8 cellular contexts compared by ENCODE assay signal in the genomic region with DNA sequence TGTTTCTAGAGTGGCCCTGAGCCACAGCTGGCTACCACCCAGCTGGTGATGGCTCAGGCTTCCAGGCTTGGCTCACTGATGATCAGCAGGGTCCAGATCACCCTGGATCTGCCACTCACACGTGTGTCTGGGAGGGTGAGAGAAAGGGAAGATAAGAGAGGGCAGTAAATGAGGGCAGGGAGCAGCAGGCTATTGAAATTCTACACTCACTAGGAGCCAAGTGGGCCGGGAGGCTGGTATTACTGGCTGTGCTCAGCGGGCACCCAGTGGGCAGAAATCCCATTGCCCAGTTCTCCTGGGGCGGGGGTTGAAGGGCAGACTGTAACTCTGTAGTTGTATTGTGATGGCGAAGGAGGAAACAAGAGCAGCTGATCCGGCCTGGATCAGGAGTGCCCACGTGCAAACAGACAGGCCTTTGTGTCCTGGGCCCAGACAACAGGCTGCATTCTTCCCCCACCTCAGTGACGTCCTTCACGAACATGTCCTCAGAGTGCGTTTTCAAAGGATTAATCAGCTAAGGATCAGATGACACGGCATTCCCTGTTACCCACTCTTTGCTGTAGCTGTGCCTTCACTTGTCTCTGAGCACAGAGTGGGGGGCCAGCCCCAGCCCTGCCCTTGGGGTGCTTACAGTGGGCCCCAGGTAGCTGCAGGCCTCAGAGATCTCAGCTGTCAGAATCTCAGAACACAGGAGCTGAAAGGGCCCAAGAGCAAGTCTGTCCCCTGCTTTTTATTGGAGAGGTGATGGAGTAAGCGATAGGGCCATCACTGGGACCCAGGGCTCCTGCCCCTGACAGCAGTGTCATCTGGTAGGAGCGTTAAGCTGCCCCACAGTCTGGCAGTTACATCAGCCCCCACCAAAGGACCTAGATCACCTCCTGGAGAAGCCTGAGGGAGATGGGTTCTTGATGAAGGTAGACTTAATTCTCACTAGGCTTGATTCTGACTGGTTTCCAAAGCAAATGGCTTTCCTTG.
A peak's percentile ranks its signal among the peaks of the same experiment; 100 is the strongest.
DNase-seq lines count a peak whose midpoint lies in the region; ATAC-seq and TF ChIP-seq lines count a peak whose summit lies in the region.

No MANE protein-coding gene starts in this region.

- no peak overlapping the region for H3K23ac ChIP-seq in trophoblast cell (ENCODE audit: low read length)

- H2BK120ac ChIP-seq in trophoblast cell (ENCODE audit: insufficient read depth, low read length, poor library complexity), result peak overlapping the region; percentile 70

- H3K27ac ChIP-seq in trophoblast cell (ENCODE audit: low read depth, low read length) (no peak overlapping the region), uterus (no peak overlapping the region)

- peak overlapping the region; percentile 25 for H3K14ac ChIP-seq in trophoblast cell (ENCODE audit: low read length)

- H3K4me3 ChIP-seq in trophoblast cell (ENCODE audit: low read depth, low read length), result no peak overlapping the region
- no peak overlapping the region for H3K4me3 ChIP-seq in uterus

- no peak for TF ChIP-seq CTCF in uterus (IDR thresholded peaks at IDR 0.05)

- H3K4me1 ChIP-seq in trophoblast cell (ENCODE audit: control insufficient read depth in 1 of 2, insufficient read depth in 2 of 2, low read length in 2 of 2), result peaks cover 10 to 14% of the 10 kb centered on the region in 2 experiments
- H3K4me1 ChIP-seq in uterus, result no peaks in the 10 kb centered on the region

- H3K9me3 ChIP-seq in trophoblast cell (ENCODE audit: insufficient read depth, low read depth, low read length) (no peaks in the 10 kb centered on the region), uterus (no peaks in the 10 kb centered on the region)

- no peaks in the 10 kb centered on the region for H3K79me2 ChIP-seq in trophoblast cell (ENCODE audit: control insufficient read depth, insufficient read depth, low read length, poor library complexity)

- no peak overlapping the region for H4K12ac ChIP-seq in trophoblast cell (ENCODE audit: low read depth, low read length)

- no peak for ATAC-seq in GM19397 (IDR thresholded peaks at IDR 0.05; ENCODE audit: unreplicated experiment)

- no peak for TF ChIP-seq POLR2A in uterus (IDR thresholded peaks at IDR 0.05)

- peak overlapping the region; percentile 5 for H2BK5ac ChIP-seq in trophoblast cell (ENCODE audit: low read depth, low read length, poor library complexity)

- no peak overlapping the region for H2AFZ ChIP-seq in trophoblast cell (ENCODE audit: insufficient read depth, low read length, poor library complexity)

- H3K4ac ChIP-seq in trophoblast cell (ENCODE audit: low read depth, low read length), result peak overlapping the region; percentile 13

- peak overlapping the region; percentile 35 for H3K18ac ChIP-seq in trophoblast cell (ENCODE audit: low read length)

- in situ Hi-C loops in SK-MEL-5 (cut with HindIII; ENCODE audit: low pct_unique_long_range_greater_than_20kb, low sequenced_read_pairs), result no loop called here

- intact Hi-C loops in cardiac septum (cut with DNase I), result loop anchor here (2.0 to 5.0 kb wide), 2 partner anchors 41 to 56 kb away; no protein-coding TSS in a partner anchor
- intact Hi-C loops in uterus (cut with DNase I; ENCODE audit: low total_unique reads), result no loop called here

- peak overlapping the region; percentile 55 for H2AK5ac ChIP-seq in trophoblast cell (ENCODE audit: low read length)

- peaks cover 8% of the 10 kb centered on the region for H3K79me1 ChIP-seq in trophoblast cell (ENCODE audit: low read length)

- peak overlapping the region; percentile 40 for H4K8ac ChIP-seq in trophoblast cell (ENCODE audit: low read depth, low read length)

- H2BK12ac ChIP-seq in trophoblast cell (ENCODE audit: low read length), result peak overlapping the region; percentile 59

- H4K91ac ChIP-seq in trophoblast cell (ENCODE audit: low read depth, low read length), result peak overlapping the region; percentile 88

- WGBS in trophoblast cell (ENCODE audit: extremely low coverage, insufficient coverage, insufficient read length), result no CpG with 5 or more reads among the region's 13 CpGs

- H3K4me2 ChIP-seq in trophoblast cell (ENCODE audit: low read length), result no peak overlapping the region

- DNase-seq in EL, result peak; percentile 32
- peak; percentile 100 for DNase-seq in SK-MEL-5 (ENCODE audit: low read depth, low spot score)
- peak; percentile 80 for DNase-seq in cardiac septum (ENCODE audit: low spot score)
- DNase-seq in trophoblast cell, result peak; percentile 27 to 58
- no peak for DNase-seq in effector CD8-positive, alpha-beta T cell (lab: John Stamatoyannopoulos, UW)
- no peak for DNase-seq in uterus
- no peak for DNase-seq in NCI-H774 (lab: John Stamatoyannopoulos, UW)

- H3K36me3 ChIP-seq in trophoblast cell (ENCODE audit: control insufficient read depth in 1 of 2, insufficient read depth in 2 of 2, low read length in 2 of 2) (no peaks in the 10 kb centered on the region), uterus (no peaks in the 10 kb centered on the region)

- H3K9ac ChIP-seq in trophoblast cell (ENCODE audit: low read length), result no peak overlapping the region

- H3K27me3 ChIP-seq in trophoblast cell (ENCODE audit: insufficient read depth, low read length) (no peaks in the 10 kb centered on the region), uterus (no peaks in the 10 kb centered on the region)

Comparison
In these comparisons a context has a peak if more than half of its experiments do, and no peak if none do; other contexts are left out.
1. DNase-seq: peak in EL (single experiment), SK-MEL-5 (single experiment), cardiac septum (single experiment) and trophoblast cell (2 of 2); none in effector CD8-positive, alpha-beta T cell (single experiment), uterus (0 of 2) and NCI-H774 (single experiment).